1 cellular context compared by ENCODE assay signal in the genomic region with DNA sequence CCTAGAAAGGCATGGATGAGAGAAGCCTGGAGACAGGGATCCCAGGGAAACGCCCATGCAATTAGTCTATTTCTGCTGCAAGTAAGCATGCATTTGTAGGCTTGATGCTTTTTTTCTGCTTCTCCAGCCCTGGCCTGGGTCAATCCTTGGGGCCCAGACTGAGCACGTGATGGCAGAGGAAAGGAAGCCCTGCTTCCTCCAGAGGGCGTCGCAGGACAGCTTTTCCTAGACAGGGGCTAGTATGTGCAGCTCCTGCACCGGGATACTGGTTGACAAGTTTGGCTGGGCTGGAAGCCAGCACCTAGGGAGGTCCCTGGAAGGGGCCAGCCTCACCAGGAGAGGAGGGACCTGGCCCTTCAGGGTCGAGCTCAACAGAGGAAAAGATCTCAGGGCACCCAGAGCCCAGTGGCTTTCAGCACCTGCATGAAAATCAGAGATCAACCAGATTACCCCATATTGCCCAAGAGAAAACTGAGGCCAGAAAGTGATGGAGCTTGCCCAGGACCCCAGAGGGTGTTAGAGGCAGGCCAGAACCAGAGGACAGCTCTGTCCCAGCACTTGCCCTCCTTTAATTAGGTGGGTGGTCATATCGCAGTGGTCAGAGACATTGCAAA.
TF ChIP-seq lines count a peak whose summit lies in the region.

No MANE protein-coding gene starts in this region.

TF ChIP-seq in GM12878, 131 proteins besides CTCF, POLR2A, EP300 and RAD21 (continued from another document):
- TF ChIP-seq BCL3 (IDR thresholded peaks at IDR 0.05; ENCODE audit: borderline replicate concordance, insufficient read depth, low read depth, low read length, poor library complexity, severe bottlenecking): no peak
- TF ChIP-seq HDGF (IDR thresholded peaks at IDR 0.05): no peak
- no peak for TF ChIP-seq REST (IDR thresholded peaks at IDR 0.05; ENCODE audit: low read depth, low read length)
- no peak for TF ChIP-seq IKZF1 (conservative IDR thresholded peaks at IDR 0.05)
- TF ChIP-seq EZH2 (IDR thresholded peaks at IDR 0.05; ENCODE audit: borderline replicate concordance, control insufficient read depth, low read depth, low read length): no peak
- TF ChIP-seq TARDBP (IDR thresholded peaks at IDR 0.05; ENCODE audit: borderline replicate concordance): no peak
- TF ChIP-seq HCFC1 (IDR thresholded peaks at IDR 0.05; ENCODE audit: low read length): no peak
- TF ChIP-seq NR2C1 (IDR thresholded peaks at IDR 0.05): no peak
- no peak for TF ChIP-seq ZBTB11 (CRISPR knock-in tag; IDR thresholded peaks at IDR 0.05)
- no peak for TF ChIP-seq EED (IDR thresholded peaks at IDR 0.05; ENCODE audit: low read depth)
- no peak for TF ChIP-seq SMARCA5 (IDR thresholded peaks at IDR 0.05)
- TF ChIP-seq E4F1 (IDR thresholded peaks at IDR 0.05; ENCODE audit: borderline replicate concordance, partially characterized antibody): no peak
- TF ChIP-seq NFXL1 (IDR thresholded peaks at IDR 0.05; ENCODE audit: borderline replicate concordance): no peak
- TF ChIP-seq ZNF622 (IDR thresholded peaks at IDR 0.05): no peak
- peak; percentile 85 to 88 for TF ChIP-seq BHLHE40 (IDR thresholded peaks at IDR 0.05; ENCODE audit: borderline replicate concordance in 1 of 2, low read depth in 2 of 2, low read length in 1 of 2)
- TF ChIP-seq FOXK2 (IDR thresholded peaks at IDR 0.05): no peak
- TF ChIP-seq KLF5 (IDR thresholded peaks at IDR 0.05; ENCODE audit: partially characterized antibody): no peak
TF ChIP-seq in GM12878: peak in this region for 6.
